ENCODE assay signal across 13 cellular contexts in the genomic region with DNA sequence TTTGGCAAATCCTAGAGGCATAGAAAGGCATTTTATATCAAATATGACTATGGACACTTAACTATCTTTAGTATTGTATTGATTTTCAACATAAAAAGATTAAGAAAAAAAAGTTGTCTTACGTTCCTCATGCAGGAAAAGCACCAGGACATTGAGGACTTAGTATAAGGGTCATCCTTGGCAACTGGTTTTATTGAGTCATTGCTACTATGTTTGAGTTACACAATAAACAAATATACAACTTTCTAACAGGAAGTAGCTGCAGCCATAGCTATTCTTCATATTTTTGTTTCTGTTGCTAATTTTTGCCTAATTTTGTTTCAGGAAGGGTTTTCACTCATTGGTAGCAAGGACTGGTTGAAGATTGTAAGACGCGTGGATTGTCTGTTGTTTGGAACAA.
"Had no signal": no experiment of that assay in that cellular context is flagged by ENCODE, and none has a peak within 500 bp of the region (broad histone marks: within the 10 kb centered on the region; RNA-seq: fewer than 3 reads in every experiment).

No MANE protein-coding gene starts in this region.

- H3K9me3 Mint-ChIP-seq: activated T-helper 1 cell treated with anti-CD3 and anti-CD28 coated beads, Interleukin-12 subunit alpha, Interleukin-12 subunit beta, Interleukin-2, Interleukin-4 antibody, amounts not matched to agents 30 ng/mL and 10 ng/mL and 1 ng/mL, durations not matched to agents 14 hours and 24 hours and 36 hours; central memory CD8-positive, alpha-beta T cell; effector memory CD8-positive, alpha-beta T cell; mesothelial cell of epicardium; T-helper 1 cell treated with Interleukin-12 subunit alpha and Interleukin-12 subunit beta and Interleukin-4 antibody, amounts not matched to agents 30 μg/mL and 1 μg/mL, for 36 hours had no signal

- H3K27me3 Mint-ChIP-seq: central memory CD8-positive, alpha-beta T cell; effector memory CD8-positive, alpha-beta T cell had no signal

- H3K9ac ChIP-seq: parathyroid adenoma had no signal

- H3K4me3 Mint-ChIP-seq: activated T-helper 1 cell treated with anti-CD3 and anti-CD28 coated beads, Interleukin-12 subunit alpha, Interleukin-12 subunit beta, Interleukin-2, Interleukin-4 antibody, amounts not matched to agents 30 ng/mL and 10 ng/mL and 1 ng/mL, durations not matched to agents 14 hours and 24 hours and 36 hours; central memory CD8-positive, alpha-beta T cell; effector memory CD8-positive, alpha-beta T cell; mesothelial cell of epicardium; T-helper 1 cell treated with Interleukin-12 subunit alpha and Interleukin-12 subunit beta and Interleukin-4 antibody, amounts not matched to agents 30 μg/mL and 1 μg/mL, for 36 hours had no signal

- H3K79me2 ChIP-seq: parathyroid adenoma had no signal

- H3K4me1 Mint-ChIP-seq: central memory CD8-positive, alpha-beta T cell; mesothelial cell of epicardium had no signal

- H3K36me3 Mint-ChIP-seq: mesothelial cell of epicardium had no signal

- ATAC-seq: effector memory CD8-positive, alpha-beta T cell; left ventricle myocardium superior had no signal

- H3K4me1 ChIP-seq: parathyroid adenoma had no signal

- H2AFZ ChIP-seq: parathyroid adenoma had no signal

- H3K27ac Mint-ChIP-seq: activated T-helper 1 cell treated with anti-CD3 and anti-CD28 coated beads, Interleukin-12 subunit alpha, Interleukin-12 subunit beta, Interleukin-2, Interleukin-4 antibody, amounts not matched to agents 30 ng/mL and 10 ng/mL and 1 ng/mL, durations not matched to agents 14 hours and 24 hours and 36 hours; effector memory CD8-positive, alpha-beta T cell; mesothelial cell of epicardium; T-helper 1 cell treated with Interleukin-12 subunit alpha and Interleukin-12 subunit beta and Interleukin-4 antibody, amounts not matched to agents 30 μg/mL and 1 μg/mL, for 36 hours had no signal

- DNase-seq: activated CD4-positive, alpha-beta T cell treated with anti-CD3 and anti-CD28 coated beads for 48 hours; activated naive CD4-positive, alpha-beta T cell treated with Interleukin-2 at 50 U/mL for 16 hours; effector memory CD8-positive, alpha-beta T cell; foreskin melanocyte; head of caudate nucleus; left ventricle myocardium superior; retina had no signal

- H3K4me3 ChIP-seq: skin epidermis had no signal

- H3K27ac ChIP-seq: parathyroid adenoma, skin epidermis had no signal
